Comparison of ENCODE assay signal across 9 cellular contexts in the genomic region with DNA sequence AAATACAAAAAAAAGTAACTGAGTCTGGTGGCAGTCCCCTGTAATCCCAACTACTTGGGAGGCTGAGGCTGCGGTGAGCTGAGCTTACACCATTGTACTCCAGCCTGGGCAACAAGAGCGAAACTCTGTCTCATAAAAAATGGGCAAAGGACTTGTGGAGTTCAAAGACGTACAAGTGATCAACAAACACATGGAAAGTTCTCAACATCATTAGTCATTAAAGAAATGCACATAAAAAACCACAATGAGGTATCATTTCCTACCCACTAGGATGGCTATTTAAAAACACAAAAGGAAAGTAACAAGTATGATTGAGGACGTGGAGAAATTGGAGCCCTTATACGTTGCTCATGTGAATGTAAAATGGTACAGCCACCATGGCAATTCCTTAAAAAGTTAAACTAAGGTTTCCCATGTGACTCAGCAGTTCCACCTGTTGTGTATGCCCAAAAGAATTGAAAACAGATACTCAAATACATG. TPM values are rescaled to one million over a fixed set of nuclear protein-coding genes. Genes with fewer than 3 reads are reported as not detected.
DNase-seq lines count a peak whose midpoint lies in the region; ATAC-seq and TF ChIP-seq lines count a peak whose summit lies in the region.
"Had no signal": no experiment of that assay in that cellular context is flagged by ENCODE, and none has a peak within 500 bp of the region (broad histone marks: within the 10 kb centered on the region; RNA-seq: fewer than 3 reads in every experiment).

No MANE protein-coding gene starts in this region.

- TF ChIP-seq CTCF in AG10803 (conservative IDR thresholded peaks at IDR 0.05; ENCODE audit: low read length) (no peak), fibroblast of villous mesenchyme (IDR thresholded peaks at IDR 0.05; ENCODE audit: insufficient read depth, low read depth, low read length) (no peak), omental fat pad (IDR thresholded peaks at IDR 0.05) (no peak), nephron progenitor cell (IDR thresholded peaks at IDR 0.05) (no peak)

- H3K27me3 Mint-ChIP-seq in T-helper 1 cell treated with Interleukin-12 subunit alpha and Interleukin-12 subunit beta and Interleukin-4 antibody, amounts not matched to agents 30 μg/mL and 1 μg/mL, for 36 hours (ENCODE audit: low read depth) = no peaks in the 10 kb centered on the region
- no peaks in the 10 kb centered on the region for H3K27me3 Mint-ChIP-seq in nephron progenitor cell (ENCODE audit: low read depth, poor library complexity)

- H3K4me3 Mint-ChIP-seq in T-helper 1 cell treated with Interleukin-12 subunit alpha and Interleukin-12 subunit beta and Interleukin-4 antibody, amounts not matched to agents 30 μg/mL and 1 μg/mL, for 36 hours = no peak overlapping the region
- H3K4me3 Mint-ChIP-seq in nephron progenitor cell = no peak overlapping the region

- DNase-seq in AG10803 (ENCODE audit: low read depth) (peak; percentile 55), fibroblast of villous mesenchyme (ENCODE audit: low read depth) (peak; percentile 74), omental fat pad (ENCODE audit: low spot score) (no peak), nephron progenitor cell (no peak)
- DNase-seq: NCI-H2171 had no signal

- H3K4me3 ChIP-seq in AG10803 (ENCODE audit: low read length) = no peak overlapping the region
- H3K4me3 ChIP-seq in fibroblast of villous mesenchyme (ENCODE audit: low read depth, low read length) = no peak overlapping the region

- peak overlapping the region; percentile 63 for H3K27ac Mint-ChIP-seq in T-helper 1 cell treated with Interleukin-12 subunit alpha and Interleukin-12 subunit beta and Interleukin-4 antibody, amounts not matched to agents 30 μg/mL and 1 μg/mL, for 36 hours
- no peak overlapping the region for H3K27ac Mint-ChIP-seq in nephron progenitor cell

- peak; percentile 59 for ATAC-seq in GM18907 (IDR thresholded peaks at IDR 0.05; ENCODE audit: unreplicated experiment)
- ATAC-seq in HG02642 (IDR thresholded peaks at IDR 0.05; ENCODE audit: poor library complexity, unreplicated experiment) = no peak
- ATAC-seq in omental fat pad (ENCODE audit: low FRiP score) = no peak
- ATAC-seq in HG03432 (IDR thresholded peaks at IDR 0.05; ENCODE audit: unreplicated experiment) = no peak

- peaks cover 15% of the 10 kb centered on the region for H3K4me1 Mint-ChIP-seq in T-helper 1 cell treated with Interleukin-12 subunit alpha and Interleukin-12 subunit beta and Interleukin-4 antibody, amounts not matched to agents 30 μg/mL and 1 μg/mL, for 36 hours (ENCODE audit: low read depth)
- peaks cover 8% of the 10 kb centered on the region for H3K4me1 Mint-ChIP-seq in nephron progenitor cell

- peaks cover 17% of the 10 kb centered on the region for H3K36me3 Mint-ChIP-seq in T-helper 1 cell treated with Interleukin-12 subunit alpha and Interleukin-12 subunit beta and Interleukin-4 antibody, amounts not matched to agents 30 μg/mL and 1 μg/mL, for 36 hours (ENCODE audit: low read depth)
- H3K36me3 Mint-ChIP-seq in nephron progenitor cell (ENCODE audit: low read depth) = peaks cover 56% of the 10 kb centered on the region

- H3K9me3 Mint-ChIP-seq in T-helper 1 cell treated with Interleukin-12 subunit alpha and Interleukin-12 subunit beta and Interleukin-4 antibody, amounts not matched to agents 30 μg/mL and 1 μg/mL, for 36 hours = peaks cover 2% of the 10 kb centered on the region
- peaks cover 22% of the 10 kb centered on the region for H3K9me3 Mint-ChIP-seq in nephron progenitor cell

RNA-seq across cellular contexts. Expression of gene RAB10, which starts 52.3 kb away (rescaled TPM):
- total RNA-seq in fibroblast of villous mesenchyme = 103 and 128 TPM in 2 replicates
- 100 to 1,000 TPM in 1 of 4 donors, 10 to 100 TPM in 3; 78.3 to 115 (median 86.1) TPM for total RNA-seq in omental fat pad

Comparison
In these comparisons a context has a peak if more than half of its experiments do, and no peak if none do; other contexts are left out.
1. DNase-seq: peak in AG10803 (single experiment) and fibroblast of villous mesenchyme (single experiment); none in omental fat pad (single experiment) and nephron progenitor cell (single experiment).